In the genomic region with DNA sequence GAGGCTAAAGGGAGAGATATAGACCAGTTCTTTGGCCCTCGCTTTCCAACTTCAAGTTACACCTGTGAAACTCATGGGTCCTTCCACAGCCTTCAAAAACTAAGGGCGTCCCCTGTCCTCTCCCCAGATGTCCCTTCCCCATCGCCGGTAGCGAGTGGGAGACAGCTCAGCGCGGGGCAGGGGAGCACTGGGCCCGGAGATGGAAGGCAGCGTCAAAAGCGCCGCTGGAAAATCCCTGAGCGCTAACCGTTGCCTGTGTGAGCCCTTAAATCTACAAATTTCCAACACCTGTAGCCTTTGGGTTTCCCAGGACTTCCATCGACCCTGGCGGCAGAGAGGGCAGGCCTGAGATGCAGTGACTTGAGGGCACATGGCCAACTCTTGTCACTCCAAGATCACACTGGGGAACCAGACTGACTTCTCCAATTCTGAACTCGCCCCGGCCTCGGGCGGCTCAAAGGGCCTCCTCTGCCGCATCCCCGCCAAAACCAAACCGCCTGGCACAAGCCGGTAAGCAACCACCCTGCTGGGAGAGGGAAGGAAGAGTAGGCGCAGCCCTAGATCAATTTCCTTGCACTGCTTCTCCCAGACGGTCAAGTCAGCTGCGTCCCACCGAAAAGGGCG, we compare ENCODE assay signal across 9 cellular contexts. TPM values are rescaled to one million over a fixed set of nuclear protein-coding genes. Genes with fewer than 3 reads are reported as not detected.
A peak's percentile ranks its signal among the peaks of the same experiment; 100 is the strongest.
DNase-seq lines count a peak whose midpoint lies in the region; ATAC-seq and TF ChIP-seq lines count a peak whose summit lies in the region.
"Had no signal": no experiment of that assay in that cellular context is flagged by ENCODE, and none has a peak within 500 bp of the region (broad histone marks: within the 10 kb centered on the region; RNA-seq: fewer than 3 reads in every experiment).

No MANE protein-coding gene starts in this region.

- H3K9ac ChIP-seq in mesendoderm (ENCODE audit: low read length): peak overlapping the region; percentile 49

- H3K4me1 ChIP-seq in mesendoderm (ENCODE audit: control insufficient read depth, low read depth, low read length): no peaks in the 10 kb centered on the region
- peaks cover 0 to 38% (median 20%) of the 10 kb centered on the region in 4 donors for H3K4me1 ChIP-seq in transverse colon

- peak overlapping the region; percentile 71 to 89 (median 73) for H3K4me3 Mint-ChIP-seq in T-cell
- H3K4me3 Mint-ChIP-seq in effector memory CD8-positive, alpha-beta T cell: peak overlapping the region; percentile 93 to 94

- TF ChIP-seq EP300 in transverse colon (IDR thresholded peaks at IDR 0.05; ENCODE audit: low read depth): no peak

- peak overlapping the region; percentile 20 for H3K4me3 ChIP-seq in mesendoderm (ENCODE audit: low read length)
- peak overlapping the region; percentile 40 to 86 (median 65) for H3K4me3 ChIP-seq in transverse colon

- no peaks in the 10 kb centered on the region for H3K79me2 ChIP-seq in mesendoderm (ENCODE audit: control insufficient read depth, insufficient read depth, low read length)

- no peaks in the 10 kb centered on the region for H3K9me3 Mint-ChIP-seq in T-cell
- no peaks in the 10 kb centered on the region for H3K9me3 Mint-ChIP-seq in effector memory CD8-positive, alpha-beta T cell
- H3K9me3 Mint-ChIP-seq: activated naive CD4-positive, alpha-beta T cell treated with anti-CD3 and anti-CD28 coated beads, Interleukin-2, amount 50 U/mL, for 72 hours had no signal

- intact Hi-C loops in transverse colon (cut with DNase I; ENCODE audit: low total_unique reads): no loop called here

- H3K27me3 ChIP-seq in mesendoderm (ENCODE audit: insufficient read depth, low read length, poor library complexity): peaks cover 44% of the 10 kb centered on the region
- no peaks in the 10 kb centered on the region for H3K27me3 ChIP-seq in transverse colon

- TF ChIP-seq CTCF in transverse colon (IDR thresholded peaks at IDR 0.05): peak in 2 of 5 experiments; percentile 12 to 21

- H3K27ac ChIP-seq in mesendoderm (ENCODE audit: low read depth, low read length) (no peak overlapping the region), transverse colon (peak overlapping the region; percentile 88 to 92 (median 90))

- CTCF ChIA-PET in T-cell (lab: Charles Lee): no interaction called here

- H2AK5ac ChIP-seq in mesendoderm (ENCODE audit: low read length): no peak overlapping the region

- no peaks in the 10 kb centered on the region for H3K36me3 Mint-ChIP-seq in T-cell
- H3K36me3 Mint-ChIP-seq in effector memory CD8-positive, alpha-beta T cell (ENCODE audit: insufficient read depth): peaks cover 8% of the 10 kb centered on the region

- peak in 2 of 4 experiments; percentile 2 to 6 for ATAC-seq in T-cell (replicated peaks in 1 of 4)
- ATAC-seq in effector memory CD8-positive, alpha-beta T cell (replicated peaks): no peak
- ATAC-seq in HG03025 (IDR thresholded peaks at IDR 0.05; ENCODE audit: low FRiP score, unreplicated experiment): no peak
- no peak for ATAC-seq in HG03432 (IDR thresholded peaks at IDR 0.05; ENCODE audit: unreplicated experiment)

- no CpG with 5 or more reads among the region's 28 CpGs for WGBS in mesendoderm (ENCODE audit: extremely low coverage, insufficient coverage, low lambda C conversion rate)
- WGBS in transverse colon (ENCODE audit: low coverage in 1 of 2), 2 donors: 43 to 84% methylated on average over 3 to 28 of the region's 28 CpGs

- no peak overlapping the region for H3K23ac ChIP-seq in mesendoderm (ENCODE audit: low read length)

- H3K9me3 ChIP-seq in transverse colon: no peaks in the 10 kb centered on the region

- H2BK120ac ChIP-seq in mesendoderm (ENCODE audit: low read depth, low read length): no peak overlapping the region

- no peak overlapping the region for H4K5ac ChIP-seq in mesendoderm (ENCODE audit: low read length)

- no peak overlapping the region for H2BK15ac ChIP-seq in mesendoderm (replicated peaks; ENCODE audit: low read depth)

- in situ Hi-C loops in transverse colon (cut with MboI; ENCODE audit: low pct_ligation_motif_present in 1 of 4, low pct_unique_long_range_greater_than_20kb in 1 of 4, low sequenced_read_pairs in 3 of 4): loop anchor here in 1 of 4 donors (25.0 kb wide), 1 partner anchor 234 kb away; no protein-coding TSS in a partner anchor

- peaks cover 20 to 33% of the 10 kb centered on the region in 2 donors for H3K27me3 Mint-ChIP-seq in T-cell
- H3K27me3 Mint-ChIP-seq in effector memory CD8-positive, alpha-beta T cell: peaks cover 25 to 37% of the 10 kb centered on the region in 2 donors

- DNase-seq in stimulated activated CD4-positive, alpha-beta T cell treated with anti-CD3 and anti-CD28 coated beads, Interleukin-12 subunit alpha, Interleukin-12 subunit beta, amount 100 ng/mL, for 4 hours: peak; percentile 5
- no peak for DNase-seq in stimulated activated CD4-positive, alpha-beta T cell treated with anti-CD3 and anti-CD28 coated beads, Interleukin-2, amount 100 ng/mL, for 48 hours
- DNase-seq in T-cell: peak in 9 of 34 experiments; percentile 3 to 23 (median 17)
- peak in 1 of 3 experiments; percentile 26 for DNase-seq in effector memory CD8-positive, alpha-beta T cell
- DNase-seq in mesendoderm: peak; percentile 42
- peak; percentile 49 for DNase-seq in transverse colon

- no peaks in the 10 kb centered on the region for H3K79me1 ChIP-seq in mesendoderm (ENCODE audit: low read length)

- H2BK5ac ChIP-seq in mesendoderm (ENCODE audit: low read length): no peak overlapping the region

- H3K56ac ChIP-seq in mesendoderm (ENCODE audit: low read length): peak overlapping the region; percentile 70

- H3K4me1 Mint-ChIP-seq in T-cell: peaks cover 21 to 28% (median 23%) of the 10 kb centered on the region in 3 donors
- peaks cover 23 to 24% of the 10 kb centered on the region in 2 donors for H3K4me1 Mint-ChIP-seq in effector memory CD8-positive, alpha-beta T cell (ENCODE audit: low read depth in 2 of 2)

- H3K36me3 ChIP-seq in mesendoderm (ENCODE audit: control insufficient read depth, insufficient read depth, low read length) (no peaks in the 10 kb centered on the region), transverse colon (no peaks in the 10 kb centered on the region)

- TF ChIP-seq POLR2A in transverse colon (IDR thresholded peaks at IDR 0.05): no peak

- peak overlapping the region; percentile 51 for H3K18ac ChIP-seq in mesendoderm (ENCODE audit: low read length)

- H3K27ac Mint-ChIP-seq in T-cell: no peak overlapping the region
- H3K27ac Mint-ChIP-seq in effector memory CD8-positive, alpha-beta T cell: no peak overlapping the region
- H3K27ac Mint-ChIP-seq: activated naive CD4-positive, alpha-beta T cell treated with anti-CD3 and anti-CD28 coated beads, Interleukin-2, amount 50 U/mL, for 72 hours had no signal

- H3K4me2 ChIP-seq in mesendoderm (ENCODE audit: low read length): peak overlapping the region; percentile 80

- POLR2A ChIA-PET in T-cell (lab: Charles Lee): no interaction called here

- H3K4ac ChIP-seq in mesendoderm (ENCODE audit: low read depth, low read length): no peak overlapping the region

- no peak overlapping the region for H4K8ac ChIP-seq in mesendoderm (ENCODE audit: low read depth, low read length)

RNA-seq across cellular contexts. Expression of a gene that starts 0.9 kb away (rescaled TPM):
- total RNA-seq in T-cell: 1 to 10 TPM; 1.0 to 4.0 (median 3.0) TPM
- polyA plus RNA-seq in mesendoderm (2013, experiment 1 of 2): 0.81 TPM
- 1.1 TPM for polyA plus RNA-seq in mesendoderm (2013, experiment 2 of 2)
- 100 to 1,000 TPM; 102 to 260 (median 167) TPM for total RNA-seq in transverse colon

Comparison
In these comparisons a context has a peak if more than half of its experiments do, and no peak if none do; other contexts are left out.
1. DNase-seq: peak in stimulated activated CD4-positive, alpha-beta T cell treated with anti-CD3 and anti-CD28 coated beads, Interleukin-12 subunit alpha, Interleukin-12 subunit beta, amount 100 ng/mL, for 4 hours (single experiment), mesendoderm (single experiment) and transverse colon (single experiment); none in stimulated activated CD4-positive, alpha-beta T cell treated with anti-CD3 and anti-CD28 coated beads, Interleukin-2, amount 100 ng/mL, for 48 hours (0 of 2).
2. RNA of a gene that starts 0.9 kb away (total RNA-seq): 102 to 260 TPM in transverse colon; 1.0 to 4.0 TPM in T-cell; every median in the first group is over 10 times any median in the second.